ENCODE assay signal across 16 cellular contexts in the genomic region with DNA sequence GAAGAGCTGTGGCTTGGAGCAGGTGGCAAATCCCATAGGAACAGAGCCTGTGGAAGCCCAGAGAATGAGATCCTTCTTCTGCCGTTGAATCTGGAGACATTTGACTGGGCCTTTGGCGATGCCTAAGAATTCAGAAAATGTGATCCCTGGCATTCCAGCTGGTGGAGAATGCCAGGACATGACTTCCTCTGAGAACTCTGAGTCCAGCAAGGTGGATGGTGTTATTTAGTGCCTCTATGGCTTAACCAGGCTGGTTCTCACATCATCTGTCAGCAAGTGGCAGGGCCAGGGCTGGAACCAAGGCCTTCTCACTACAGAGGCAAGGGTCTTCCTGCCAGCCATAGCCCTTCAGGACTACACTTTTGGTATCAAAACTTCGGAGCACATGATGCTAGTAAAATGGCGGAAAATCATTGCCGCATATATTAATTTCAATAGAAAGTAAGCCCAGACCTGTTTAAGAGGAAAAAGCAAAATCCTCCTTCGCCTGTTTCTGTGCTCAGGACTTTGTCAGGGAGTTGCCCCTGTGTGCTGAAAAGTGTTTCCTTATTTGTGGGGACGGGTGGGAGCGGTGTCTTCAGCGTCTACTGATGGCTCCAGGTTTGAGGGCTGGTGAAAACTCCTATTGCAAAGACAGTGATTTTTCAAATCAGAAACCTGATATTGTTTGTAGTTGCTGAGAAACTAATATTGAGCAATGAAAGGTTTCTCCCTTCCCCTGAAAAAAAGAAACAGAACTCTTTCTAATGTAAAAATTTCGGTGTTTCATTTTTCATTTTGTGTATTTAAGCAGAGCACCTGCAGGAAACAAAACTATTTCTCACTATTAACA. TPM values are rescaled to one million over a fixed set of nuclear protein-coding genes. Genes with fewer than 3 reads are reported as not detected.
DNase-seq lines count a peak whose midpoint lies in the region; ATAC-seq and TF ChIP-seq lines count a peak whose summit lies in the region.
"Had no signal": no experiment of that assay in that cellular context is flagged by ENCODE, and none has a peak within 500 bp of the region (broad histone marks: within the 10 kb centered on the region; RNA-seq: fewer than 3 reads in every experiment).

No MANE protein-coding gene starts in this region.

- H3F3A ChIP-seq in MM.1S (ENCODE audit: insufficient read depth, low read length), result peaks cover 79% of the 10 kb centered on the region

- peaks cover 7% of the 10 kb centered on the region for H3K36me3 ChIP-seq in MM.1S (replicated peaks; ENCODE audit: insufficient read depth, low read length)
- H3K36me3 ChIP-seq: brain microvascular endothelial cell, heart right ventricle, thoracic aorta had no signal

- H2AFZ ChIP-seq in MM.1S (ENCODE audit: low read length), result no peak overlapping the region

- no peaks in the 10 kb centered on the region for H3K9me2 ChIP-seq in MM.1S (replicated peaks; ENCODE audit: insufficient read depth, low read length)

- TF ChIP-seq CTCF in GM13976 (IDR thresholded peaks at IDR 0.05; ENCODE audit: borderline replicate concordance, control extremely low read depth, extremely low read depth, insufficient read depth, missing control alignments) (no peak), MM.1S (IDR thresholded peaks at IDR 0.05; ENCODE audit: low read length) (no peak; the same call in 1 of the 2 replicates)

- H3K9me3 ChIP-seq in MM.1S (replicated peaks; ENCODE audit: insufficient read depth, low read length), result no peaks in the 10 kb centered on the region
- H3K9me3 ChIP-seq: heart right ventricle, thoracic aorta had no signal

- DNase-seq in GM13976 (ENCODE audit: low spot score), result peak; percentile 71
- DNase-seq in MM.1S, result peak; percentile 84
- peak; percentile 52 for DNase-seq in sciatic nerve (ENCODE audit: low spot score)
- no peak for DNase-seq in GF-D8 (lab: John Stamatoyannopoulos, UW)
- DNase-seq in DMS 273 (lab: John Stamatoyannopoulos, UW; ENCODE audit: unreplicated experiment), result no peak
- DNase-seq in DMS53 (lab: John Stamatoyannopoulos, UW), result no peak
- DNase-seq: activated CD4-positive, alpha-beta T cell treated with anti-CD3 and anti-CD28 coated beads for 48 hours; brain microvascular endothelial cell; DMS79; heart right ventricle; islet precursor cell; retina; stimulated activated CD4-positive, alpha-beta T cell treated with anti-CD3 and anti-CD28 coated beads, Interleukin-4, amount 100 ng/mL, for 1 hour; stimulated activated CD8-positive, alpha-beta memory T cell treated with anti-CD3 and anti-CD28 coated beads, Interleukin-4, amount 100 ng/mL, for 48 hours had no signal

- H4K20me1 ChIP-seq in MM.1S (ENCODE audit: insufficient read depth, low read length), result no peaks in the 10 kb centered on the region

- peak overlapping the region; percentile 86 for H3K4me2 ChIP-seq in MM.1S (ENCODE audit: low read depth, low read length)

- peak overlapping the region; percentile 2; the same call in 1 of the 2 replicates for H3K4me3 ChIP-seq in MM.1S (ENCODE audit: low read length)
- H3K4me3 ChIP-seq: heart right ventricle, thoracic aorta had no signal

- intact Hi-C loops in sciatic nerve (cut with DNase I), result no loop called here

- peak overlapping the region; percentile 40 for H3K9ac ChIP-seq in MM.1S (ENCODE audit: low read length)

- no peaks in the 10 kb centered on the region for H3K27me3 ChIP-seq in MM.1S (replicated peaks; ENCODE audit: insufficient read depth, low read length)
- H3K27me3 ChIP-seq: brain microvascular endothelial cell, heart right ventricle had no signal

- in situ Hi-C loops in GM13976 (cut with MboI; ENCODE audit: low sequenced_read_pairs, unreplicated experiment), result no loop called here

- peak; percentile 23 for ATAC-seq in GM21529 (IDR thresholded peaks at IDR 0.05; ENCODE audit: unreplicated experiment)
- no peak for ATAC-seq in sciatic nerve
- ATAC-seq: heart right ventricle had no signal

- H3K27ac ChIP-seq in MM.1S (ENCODE audit: low read length), result peak overlapping the region; percentile 91
- H3K27ac ChIP-seq: brain microvascular endothelial cell, heart right ventricle, thoracic aorta had no signal

- peaks cover 95% of the 10 kb centered on the region for H3K4me1 ChIP-seq in MM.1S (ENCODE audit: low read length)

- H3K79me2 ChIP-seq in MM.1S (ENCODE audit: low read length), result peaks cover 83% of the 10 kb centered on the region

RNA-seq across cellular contexts. Expression of a gene that starts 23.9 kb away (rescaled TPM):
- total RNA-seq in sciatic nerve, result 62.2 TPM

Comparison
In these comparisons a context has a peak if more than half of its experiments do, and no peak if none do; other contexts are left out.
1. DNase-seq: peak in GM13976 (single experiment), MM.1S (single experiment) and sciatic nerve (single experiment); none in GF-D8 (single experiment), DMS 273 (single experiment) and DMS53 (single experiment).